ENCODE assay signal across 15 cellular contexts in the genomic region with DNA sequence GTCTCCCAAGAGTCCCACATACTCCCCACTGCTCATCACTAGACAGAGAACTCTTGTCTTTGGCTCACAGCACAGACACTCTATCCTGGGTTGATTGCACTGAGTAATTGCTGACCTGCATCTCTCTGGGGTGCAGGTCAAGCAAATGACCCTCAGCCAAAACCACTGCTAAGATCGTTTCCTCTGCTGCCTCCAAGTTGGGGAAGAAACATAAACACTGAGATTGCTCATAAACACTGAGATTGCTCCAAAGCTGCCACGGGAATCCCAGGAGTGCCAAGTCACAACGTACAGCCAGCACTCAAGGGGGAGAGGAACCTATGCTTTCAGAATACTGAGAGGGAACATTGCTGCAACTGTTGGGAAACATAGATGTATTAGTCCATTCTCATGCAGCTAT.
DNase-seq lines count a peak whose midpoint lies in the region; ATAC-seq and TF ChIP-seq lines count a peak whose summit lies in the region.
"Had no signal": no experiment of that assay in that cellular context is flagged by ENCODE, and none has a peak within 500 bp of the region (broad histone marks: within the 10 kb centered on the region; RNA-seq: fewer than 3 reads in every experiment).

No MANE protein-coding gene starts in this region.

- H3K36me3 ChIP-seq in MG63 (no peaks in the 10 kb centered on the region), breast epithelium (no peaks in the 10 kb centered on the region)

- no peak for TF ChIP-seq POLR2A in breast epithelium (IDR thresholded peaks at IDR 0.05)

- DNase-seq in HT1080 (ENCODE audit: low read depth) (peak; percentile 34), MG63 (peak; percentile 54), kidney glomerular epithelial cell (lab: John Stamatoyannopoulos, UW) (peak; percentile 9), skeletal muscle cell (ENCODE audit: low read depth) (peak; percentile 6), breast epithelium (ENCODE audit: low spot score in 2 of 2) (no peak), NCI-H748 treated with DMSO at 0.1 percent for 48 hours (lab: John Stamatoyannopoulos, UW) (no peak)
- DNase-seq: C1 segment of cervical spinal cord; CD4-positive, alpha-beta memory T cell; COR-L47; DMS153; DND-41; H9 had no signal

- ATAC-seq in HG02798 (IDR thresholded peaks at IDR 0.05; ENCODE audit: poor library complexity, unreplicated experiment) (no peak), HG02870 (IDR thresholded peaks at IDR 0.05; ENCODE audit: unreplicated experiment) (no peak)
- ATAC-seq: HCT116 had no signal

- intact Hi-C loops in breast epithelium (cut with DNase I; ENCODE audit: low total_unique reads) = loop anchor here (2.0 kb wide), 1 partner anchor 42 kb away; no protein-coding TSS in a partner anchor

- no peak overlapping the region for H3K4me3 ChIP-seq in MG63
- H3K4me3 ChIP-seq in skeletal muscle cell (ENCODE audit: low read depth, low read length) = no peak overlapping the region
- no peak overlapping the region for H3K4me3 ChIP-seq in breast epithelium

- no peak for TF ChIP-seq CTCF in breast epithelium (IDR thresholded peaks at IDR 0.05)

- H3K27ac ChIP-seq in breast epithelium = no peak overlapping the region

- no peaks in the 10 kb centered on the region for H3K4me1 ChIP-seq in breast epithelium

- H3K9me3 ChIP-seq in MG63 (no peaks in the 10 kb centered on the region), breast epithelium (no peaks in the 10 kb centered on the region)

- H3K27me3 ChIP-seq in MG63 (no peaks in the 10 kb centered on the region), breast epithelium (no peaks in the 10 kb centered on the region)

Comparison
In these comparisons a context has a peak if more than half of its experiments do, and no peak if none do; other contexts are left out.
1. DNase-seq: peak in HT1080 (single experiment), MG63 (single experiment), kidney glomerular epithelial cell (single experiment) and skeletal muscle cell (single experiment); none in breast epithelium (0 of 2) and NCI-H748 treated with DMSO at 0.1 percent for 48 hours (single experiment).